ENCODE assay signal across 24 cellular contexts in genomic region chr3:18127864-18128185, GRCh38.
DNase-seq lines count a peak whose midpoint lies in the region; ATAC-seq, FAIRE-seq and TF ChIP-seq lines count a peak whose summit lies in the region.
"Had no signal": no experiment of that assay in that cellular context is flagged by ENCODE, and none has a peak within 500 bp of the region (broad histone marks: within the 10 kb centered on the region; RNA-seq: fewer than 3 reads in every experiment).

No MANE protein-coding gene starts in this region.

- H3K27ac Mint-ChIP-seq in activated T-helper 2 cell treated with anti-CD3 and anti-CD28 coated beads, Interferon-gamma antibody, Interleukin-2, Interleukin-4, amounts not matched to agents 10 μg/mL and 5 μg/mL and 100 μg/mL, durations not matched to agents 14 hours and 24 hours and 36 hours = no peak overlapping the region
- H3K27ac Mint-ChIP-seq: natural killer cell treated with Interleukin-12 subunit alpha and Interleukin-12 subunit beta and Interleukin-15 and Interleukin-18, amount 100 ng/mL, for 72 hours had no signal

- 16% methylated on average over 4 of the region's 4 CpGs for WGBS in GM12878 (ENCODE audit: insufficient coverage, insufficient replicate concordance, low lambda C conversion rate, missing lambda C conversion rate)

- no peak overlapping the region for H3K4me3 ChIP-seq in DND-41 (ENCODE audit: low read depth in 1 of 2, low read length in 2 of 2)
- no peak overlapping the region for H3K4me3 ChIP-seq in Karpas-422 (ENCODE audit: low read length)
- H3K4me3 ChIP-seq in OCI-LY3 (ENCODE audit: low read length) = peak overlapping the region; percentile 17
- H3K4me3 ChIP-seq in GM12878 = no peak overlapping the region
- H3K4me3 ChIP-seq: breast epithelium, thoracic aorta had no signal

- FAIRE-seq in GM12878 (lab: Jason Lieb, UNC) = no peak

- TF ChIP-seq POLR2A in GM12878 (IDR thresholded peaks at IDR 0.05; ENCODE audit: low read depth, low read length) = no peak

- no peaks in the 10 kb centered on the region for H3K27me3 ChIP-seq in DND-41 (ENCODE audit: insufficient read depth, low read length, poor library complexity)
- no peaks in the 10 kb centered on the region for H3K27me3 ChIP-seq in Karpas-422 (ENCODE audit: low read length)
- peaks cover 82% of the 10 kb centered on the region for H3K27me3 ChIP-seq in OCI-LY3 (ENCODE audit: low read depth, low read length)
- no peaks in the 10 kb centered on the region for H3K27me3 ChIP-seq in GM12878 (replicated peaks in 1 of 2; ENCODE audit: control insufficient read depth in 2 of 2, insufficient read depth in 2 of 2, low read length in 1 of 2)
- H3K27me3 ChIP-seq: breast epithelium had no signal

- RAD21 ChIA-PET in GM12878 (lab: Charles Lee; ENCODE audit: unreplicated experiment) = interaction anchor here (0.7 to 3.1 kb wide), 11 partner anchors 16 to 234 kb away, joined by 3 to 19 read pairs (median 6); no protein-coding TSS in a partner anchor

- no peaks in the 10 kb centered on the region for H3K79me2 ChIP-seq in DND-41 (ENCODE audit: insufficient read depth, low read length)
- no peaks in the 10 kb centered on the region for H3K79me2 ChIP-seq in Karpas-422 (ENCODE audit: low read length)
- H3K79me2 ChIP-seq in OCI-LY3 (ENCODE audit: low read length) = no peaks in the 10 kb centered on the region
- no peaks in the 10 kb centered on the region for H3K79me2 ChIP-seq in GM12878 (ENCODE audit: control insufficient read depth, insufficient read depth, low read length)
- H3K79me2 ChIP-seq: parathyroid adenoma had no signal

- CTCF ChIA-PET in GM12878 (lab: Yijun Ruan, JAX) = interaction anchor here (1.1 to 3.6 kb wide), 8 partner anchors 10 to 234 kb away, joined by 3 to 33 read pairs (median 5); no protein-coding TSS in a partner anchor

- BruUV-seq in GM12878 (replicated peaks; lab: Mats Ljungman, UMichigan) = no TSS peak

- H3K36me3 ChIP-seq in DND-41 (ENCODE audit: insufficient read depth, low read length) (no peaks in the 10 kb centered on the region), Karpas-422 (ENCODE audit: insufficient read depth, low read length) (no peaks in the 10 kb centered on the region), OCI-LY3 (replicated peaks; ENCODE audit: low read depth, low read length) (no peaks in the 10 kb centered on the region), GM12878 (ENCODE audit: control insufficient read depth in 2 of 2, insufficient read depth in 2 of 2, low read length in 1 of 2) (no peaks in the 10 kb centered on the region)
- H3K36me3 ChIP-seq: breast epithelium, thoracic aorta had no signal

- peaks cover 22% of the 10 kb centered on the region for H3K4me1 ChIP-seq in DND-41 (ENCODE audit: insufficient read depth, low read length)
- peaks cover 10% of the 10 kb centered on the region for H3K4me1 ChIP-seq in Karpas-422 (ENCODE audit: low read length)
- peaks cover 18% of the 10 kb centered on the region for H3K4me1 ChIP-seq in OCI-LY3 (ENCODE audit: low read length)
- peaks cover 6% of the 10 kb centered on the region; the same call in 1 of the 2 replicates for H3K4me1 ChIP-seq in GM12878 (ENCODE audit: control insufficient read depth, insufficient read depth, low read length)
- H3K4me1 ChIP-seq: breast epithelium, parathyroid adenoma had no signal

- no peaks in the 10 kb centered on the region for H3K9me3 ChIP-seq in DND-41 (ENCODE audit: insufficient read depth, low read length, severe bottlenecking)
- no peaks in the 10 kb centered on the region for H3K9me3 ChIP-seq in Karpas-422 (ENCODE audit: low read length)
- no peaks in the 10 kb centered on the region for H3K9me3 ChIP-seq in OCI-LY3 (ENCODE audit: insufficient read depth, low read length)
- H3K9me3 ChIP-seq in GM12878 (replicated peaks; ENCODE audit: control insufficient read depth, insufficient read depth, low read length) = no peaks in the 10 kb centered on the region
- H3K9me3 ChIP-seq: breast epithelium, thoracic aorta had no signal

- 0 out of 2 replicates have a peak overlapping the region, but pooled peaks have one; percentile 31 for H2AFZ ChIP-seq in DND-41 (ENCODE audit: low read depth, low read length)
- H2AFZ ChIP-seq in Karpas-422 (ENCODE audit: low read length) = no peak overlapping the region
- H2AFZ ChIP-seq in OCI-LY3 (ENCODE audit: low read depth, low read length) = no peak overlapping the region
- no peak overlapping the region for H2AFZ ChIP-seq in GM12878 (ENCODE audit: control insufficient read depth, low read depth, low read length)
- H2AFZ ChIP-seq: parathyroid adenoma had no signal

- ATAC-seq in DND-41 (ENCODE audit: insufficient read depth, low read depth) (no peak), GM12878 (peak; percentile 40)
- ATAC-seq: HCT116; natural killer cell treated with Interleukin-12 subunit alpha and Interleukin-12 subunit beta and Interleukin-15 and Interleukin-18, amount 100 ng/mL, for 72 hours; sciatic nerve had no signal

- H4K20me1 ChIP-seq in DND-41 (ENCODE audit: insufficient read depth, low read length) = no peaks in the 10 kb centered on the region
- H4K20me1 ChIP-seq in Karpas-422 (ENCODE audit: insufficient read depth, low read depth, low read length) = no peaks in the 10 kb centered on the region
- H4K20me1 ChIP-seq in OCI-LY3 (ENCODE audit: insufficient read depth, low read length) = no peaks in the 10 kb centered on the region
- H4K20me1 ChIP-seq in GM12878 (ENCODE audit: control insufficient read depth, insufficient read depth) = no peaks in the 10 kb centered on the region

- H3K9ac ChIP-seq in DND-41 (ENCODE audit: low read depth, low read length) (no peak overlapping the region), Karpas-422 (ENCODE audit: low read length) (no peak overlapping the region), OCI-LY3 (ENCODE audit: low read length) (no peak overlapping the region), GM12878 (ENCODE audit: control insufficient read depth, insufficient read depth, low read length) (no peak overlapping the region)
- H3K9ac ChIP-seq: parathyroid adenoma had no signal

- H3K27ac ChIP-seq in DND-41 (ENCODE audit: low read length) = no peak overlapping the region
- H3K27ac ChIP-seq in Karpas-422 (ENCODE audit: low read length) = no peak overlapping the region
- no peak overlapping the region for H3K27ac ChIP-seq in OCI-LY3 (ENCODE audit: low read length)
- no peak overlapping the region for H3K27ac ChIP-seq in GM12878 (ENCODE audit: control insufficient read depth, insufficient read depth)
- H3K27ac ChIP-seq: breast epithelium, parathyroid adenoma, RWPE1, thoracic aorta had no signal

- H3K4me2 ChIP-seq in DND-41 (ENCODE audit: insufficient read depth, low read length) (no peak overlapping the region), Karpas-422 (ENCODE audit: low read depth, low read length, poor library complexity, severe bottlenecking) (no peak overlapping the region), OCI-LY3 (ENCODE audit: low read length) (peak overlapping the region; percentile 50), GM12878 (ENCODE audit: control insufficient read depth, insufficient read depth) (peak overlapping the region; percentile 39; the same call in 1 of the 2 replicates)

- intact Hi-C loops in GM12878 (cut with micrococcal nuclease; ENCODE audit: unreplicated experiment) (loop anchor here (5.0 kb wide), 1 partner anchor 236 kb away; no protein-coding TSS in a partner anchor), cardiac septum (cut with DNase I) (no loop called here)
- intact Hi-C loops in activated T-helper 2 cell treated with anti-CD3 and anti-CD28 coated beads, Interferon-gamma antibody, Interleukin-2, Interleukin-4, amounts not matched to agents 10 μg/mL and 5 μg/mL and 100 μg/mL, durations not matched to agents 14 hours and 24 hours and 36 hours (cut with micrococcal nuclease) = no loop called here

- SMC1A ChIA-PET in GM12878 (lab: Charles Lee; ENCODE audit: uncharacterized antibody, unreplicated experiment) = interaction anchor here (1.0 to 5.3 kb wide), 16 partner anchors 15 to 286 kb away, joined by 3 to 36 read pairs (median 4); no protein-coding TSS in a partner anchor

- in situ Hi-C loops in GM12878 (cut with MboI) = no loop called here

- H3K4me3 Mint-ChIP-seq in activated T-helper 2 cell treated with anti-CD3 and anti-CD28 coated beads, Interferon-gamma antibody, Interleukin-2, Interleukin-4, amounts not matched to agents 10 μg/mL and 5 μg/mL and 100 μg/mL, durations not matched to agents 14 hours and 24 hours and 36 hours (ENCODE audit: low read depth) = no peak overlapping the region
- H3K4me3 Mint-ChIP-seq: natural killer cell treated with Interleukin-12 subunit alpha and Interleukin-12 subunit beta and Interleukin-15 and Interleukin-18, amount 100 ng/mL, for 72 hours had no signal

- TF ChIP-seq RAD21 in GM12878 (IDR thresholded peaks at IDR 0.05; ENCODE audit: insufficient read depth, low read depth, low read length) = no peak

- no peaks in the 10 kb centered on the region for H3K36me3 Mint-ChIP-seq in activated T-helper 2 cell treated with anti-CD3 and anti-CD28 coated beads, Interferon-gamma antibody, Interleukin-2, Interleukin-4, amounts not matched to agents 10 μg/mL and 5 μg/mL and 100 μg/mL, durations not matched to agents 14 hours and 24 hours and 36 hours (ENCODE audit: low read depth)
- H3K36me3 Mint-ChIP-seq: natural killer cell treated with Interleukin-12 subunit alpha and Interleukin-12 subunit beta and Interleukin-15 and Interleukin-18, amount 100 ng/mL, for 72 hours had no signal

- POLR2A ChIA-PET in GM12878 (lab: Charles Lee) = interaction anchor here (0.5 kb wide), 1 partner anchor 495 kb away, joined by 3 read pairs; no protein-coding TSS in a partner anchor

- H3K9me2 ChIP-seq in Karpas-422 (replicated peaks; ENCODE audit: insufficient read depth, low read length) = no peaks in the 10 kb centered on the region

- no peaks in the 10 kb centered on the region for H3K9me3 Mint-ChIP-seq in activated T-helper 2 cell treated with anti-CD3 and anti-CD28 coated beads, Interferon-gamma antibody, Interleukin-2, Interleukin-4, amounts not matched to agents 10 μg/mL and 5 μg/mL and 100 μg/mL, durations not matched to agents 14 hours and 24 hours and 36 hours
- H3K9me3 Mint-ChIP-seq: natural killer cell treated with Interleukin-12 subunit alpha and Interleukin-12 subunit beta and Interleukin-15 and Interleukin-18, amount 100 ng/mL, for 72 hours had no signal

- peaks cover 1% of the 10 kb centered on the region for H3K27me3 Mint-ChIP-seq in activated T-helper 2 cell treated with anti-CD3 and anti-CD28 coated beads, Interferon-gamma antibody, Interleukin-2, Interleukin-4, amounts not matched to agents 10 μg/mL and 5 μg/mL and 100 μg/mL, durations not matched to agents 14 hours and 24 hours and 36 hours (ENCODE audit: low read depth)

- DNase-seq in DND-41 (no peak), Karpas-422 (peak; percentile 42), GM12878 (ENCODE audit: low read depth, low spot score) (no peak), NCI-H1930 (lab: John Stamatoyannopoulos, UW) (no peak), cardiac septum (ENCODE audit: low spot score) (no peak), HUDEP-2 (lab: John Stamatoyannopoulos, UW; ENCODE audit: unreplicated experiment in 76 of 76) (no peak)
- no peak for DNase-seq in activated T-helper 2 cell treated with anti-CD3 and anti-CD28 coated beads, Interferon-gamma antibody, Interleukin-2, Interleukin-4, amounts not matched to agents 10 μg/mL and 5 μg/mL and 100 μg/mL, durations not matched to agents 14 hours and 24 hours and 36 hours (ENCODE audit: low spot score)
- DNase-seq: activated CD4-positive, alpha-beta T cell treated with anti-CD3 and anti-CD28 coated beads, Interleukin-2, amount 50 U/mL, for 4 hours; activated CD8-positive, alpha-beta memory T cell treated with anti-CD3 and anti-CD28 coated beads, Interleukin-2, amount 50 U/mL, for 48 hours; activated effector memory CD4-positive, alpha-beta T cell treated with anti-CD3 and anti-CD28 coated beads, Interleukin-2, amount 50 U/mL, for 16 hours; cortex of kidney; DMS79 treated with DMSO at 0.1 percent for 48 hours; kidney glomerular epithelial cell; mesenchymal stem cell; NCI-H187; NCI-H226 had no signal

- TF ChIP-seq CTCF in DND-41 (IDR thresholded peaks at IDR 0.05; ENCODE audit: borderline replicate concordance, extremely low read depth, low read length, poor library complexity, severe bottlenecking) = no peak
- no peak for TF ChIP-seq CTCF in OCI-LY3 (IDR thresholded peaks at IDR 0.05; ENCODE audit: low read depth, low read length)
- TF ChIP-seq CTCF in GM12878 (IDR thresholded peaks at IDR 0.05 in 2 of 3, conservative IDR thresholded peaks at IDR 0.05 in 1 of 3; ENCODE audit: control insufficient read depth in 2 of 3, extremely low read depth in 1 of 3, insufficient read depth in 1 of 3, low read depth in 3 of 3, low read length in 3 of 3) = no peak

- TF ChIP-seq EP300 in GM12878 (IDR thresholded peaks at IDR 0.05; ENCODE audit: borderline replicate concordance in 1 of 2, control insufficient read depth in 1 of 2, low read depth in 2 of 2, low read length in 2 of 2) = no peak

- H3K4me1 Mint-ChIP-seq in activated T-helper 2 cell treated with anti-CD3 and anti-CD28 coated beads, Interferon-gamma antibody, Interleukin-2, Interleukin-4, amounts not matched to agents 10 μg/mL and 5 μg/mL and 100 μg/mL, durations not matched to agents 14 hours and 24 hours and 36 hours (ENCODE audit: low read depth) = peaks cover 9% of the 10 kb centered on the region

Comparison
In these comparisons a context has a peak if more than half of its experiments do, and no peak if none do; other contexts are left out.
1. H3K4me2 ChIP-seq: peak in OCI-LY3 (single experiment) and GM12878 (single experiment); none in DND-41 (single experiment) and Karpas-422 (single experiment).